ENCODE assay signal across 9 cellular contexts in genomic region chr12:57888407-57889157, GRCh38. TPM values are rescaled to one million over a fixed set of nuclear protein-coding genes. Genes with fewer than 3 reads are reported as not detected.
A peak's percentile ranks its signal among the peaks of the same experiment; 100 is the strongest.
DNase-seq lines count a peak whose midpoint lies in the region; FAIRE-seq and TF ChIP-seq lines count a peak whose summit lies in the region.
"Had no signal": no experiment of that assay in that cellular context is flagged by ENCODE, and none has a peak within 500 bp of the region (broad histone marks: within the 10 kb centered on the region; RNA-seq: fewer than 3 reads in every experiment).

No MANE protein-coding gene starts in this region.

- intact Hi-C loops in dendritic cell treated with granulocyte-macrophage colony-stimulating factor and Interleukin-4, amounts not matched to agents 40 ng/mL and 50 ng/mL, for 4 days (cut with micrococcal nuclease) = no loop called here

- WGBS in HUES64 = 39% methylated on average over 15 of the region's 15 CpGs

- peak overlapping the region; percentile 48 for H3K9ac ChIP-seq in HUES64 (ENCODE audit: low read depth, low read length)

- peak overlapping the region; percentile 43 for H3K27ac Mint-ChIP-seq in dendritic cell treated with granulocyte-macrophage colony-stimulating factor and Interleukin-4, amounts not matched to agents 40 ng/mL and 50 ng/mL, for 4 days

- DNase-seq in AG20443 (ENCODE audit: low spot score) (peak; percentile 46), RWPE1 (ENCODE audit: low spot score) (peak; percentile 87), middle frontal gyrus (ENCODE audit: extremely low spot score, low spot score) (peak; percentile 52), urothelium cell line (ENCODE audit: low spot score) (peak; percentile 77), NAMALWA (ENCODE audit: low spot score) (no peak), OCI-M1 (lab: John Stamatoyannopoulos, UW) (no peak)

- H3K4me1 Mint-ChIP-seq in dendritic cell treated with granulocyte-macrophage colony-stimulating factor and Interleukin-4, amounts not matched to agents 40 ng/mL and 50 ng/mL, for 4 days (ENCODE audit: low read depth) = peaks cover 39% of the 10 kb centered on the region

- peaks cover 26% of the 10 kb centered on the region for H3K4me1 ChIP-seq in HUES64 (ENCODE audit: insufficient read depth, low read length)

- TF ChIP-seq CTCF in RWPE1 (conservative IDR thresholded peaks at IDR 0.05; ENCODE audit: low read depth) = no peak

- no peaks in the 10 kb centered on the region for H3K9me3 Mint-ChIP-seq in dendritic cell treated with granulocyte-macrophage colony-stimulating factor and Interleukin-4, amounts not matched to agents 40 ng/mL and 50 ng/mL, for 4 days

- peak overlapping the region; percentile 2 for H3K4me3 ChIP-seq in HUES64 (ENCODE audit: low read length)

- H3K4me3 Mint-ChIP-seq in dendritic cell treated with granulocyte-macrophage colony-stimulating factor and Interleukin-4, amounts not matched to agents 40 ng/mL and 50 ng/mL, for 4 days = no peak overlapping the region

- H3K27ac ChIP-seq in HUES64 (ENCODE audit: low read depth, low read length) (0 out of 2 replicates have a peak overlapping the region, but pooled peaks have one; percentile 0), RWPE1 (peak overlapping the region; percentile 99)

- H3K36me3 Mint-ChIP-seq in dendritic cell treated with granulocyte-macrophage colony-stimulating factor and Interleukin-4, amounts not matched to agents 40 ng/mL and 50 ng/mL, for 4 days (ENCODE audit: low read depth) = no peaks in the 10 kb centered on the region

- POLR2A ChIA-PET in RWPE1 (lab: Yijun Ruan, JAX; ENCODE audit: low non-redundant PET) = interaction anchor here (0.9 to 1.5 kb wide), 2 partner anchors 23 to 42 kb away, joined by 4 to 15 read pairs; partner anchors contain the start of gene CTDSP2

- peaks cover 9% of the 10 kb centered on the region for H3K27me3 Mint-ChIP-seq in dendritic cell treated with granulocyte-macrophage colony-stimulating factor and Interleukin-4, amounts not matched to agents 40 ng/mL and 50 ng/mL, for 4 days

- CTCF ChIA-PET in RWPE1 (lab: Yijun Ruan, JAX) = interaction anchor here (0.6 to 1.3 kb wide), 4 partner anchors 44 to 1240 kb away, joined by 3 to 6 read pairs (median 3); no protein-coding TSS in a partner anchor

- no peaks in the 10 kb centered on the region for H3K36me3 ChIP-seq in HUES64 (ENCODE audit: insufficient read depth, low read length)

- FAIRE-seq in urothelium cell line (lab: Jason Lieb, UNC) = no peak
- FAIRE-seq: colon had no signal

- no peaks in the 10 kb centered on the region for H3K27me3 ChIP-seq in HUES64 (ENCODE audit: insufficient read depth, low read length)

- no peaks in the 10 kb centered on the region for H3K9me3 ChIP-seq in HUES64 (ENCODE audit: insufficient read depth, low read depth, low read length)

RNA-seq across cellular contexts. Expression of gene CTDSP2, which starts 42.1 kb away (rescaled TPM):
- 54.8 TPM for polyA plus RNA-seq in HUES64 (2013, experiment 1 of 2)
- 65.4 TPM for polyA plus RNA-seq in HUES64 (2013, experiment 2 of 2)

RNA-seq across cellular contexts. Expression of gene ATP23, which starts 52.8 kb away (rescaled TPM):
- polyA plus RNA-seq in HUES64 (2013, experiment 1 of 2) = 8.5 TPM
- 10.0 TPM for polyA plus RNA-seq in HUES64 (2013, experiment 2 of 2)

Comparison
In these comparisons a context has a peak if more than half of its experiments do, and no peak if none do; other contexts are left out.
1. DNase-seq: peak in AG20443 (single experiment), RWPE1 (single experiment), middle frontal gyrus (single experiment) and urothelium cell line (single experiment); none in NAMALWA (single experiment) and OCI-M1 (single experiment).